ENCODE assay signal across 1 cellular context in genomic region chr10:72691470-72692056, GRCh38.
TF ChIP-seq lines count a peak whose summit lies in the region.

No MANE protein-coding gene starts in this region.

TF ChIP-seq in K562, 482 proteins besides CTCF, POLR2A, EP300 and RAD21 (continued from another document and continues in another):
- TF ChIP-seq ZBTB5 (IDR thresholded peaks at IDR 0.05), result no peak
- no peak for TF ChIP-seq E4F1 (CRISPR knock-in tag; IDR thresholded peaks at IDR 0.05; ENCODE audit: borderline replicate concordance)
- no peak; the same call in 1 of the 2 replicates for TF ChIP-seq HMGXB4 (CRISPR knock-in tag; IDR thresholded peaks at IDR 0.05)
- no peak for TF ChIP-seq ZNF449 (CRISPR knock-in tag; IDR thresholded peaks at IDR 0.05)
- TF ChIP-seq PBX2 (CRISPR knock-in tag; IDR thresholded peaks at IDR 0.05; ENCODE audit: low read depth), result no peak
- no peak; the same call in 1 of the 2 replicates for TF ChIP-seq PBX2 (tag; conservative IDR thresholded peaks at IDR 0.05; ENCODE audit: low read depth)
- TF ChIP-seq CBFB (CRISPR knock-in tag; IDR thresholded peaks at IDR 0.05), result no peak
- no peak for TF ChIP-seq SRSF9 (IDR thresholded peaks at IDR 0.05; ENCODE audit: borderline replicate concordance, low read depth, low read length)
- no peak for TF ChIP-seq ZNF79 (CRISPR knock-in tag; IDR thresholded peaks at IDR 0.05; ENCODE audit: low read depth)
- no peak for TF ChIP-seq RAD51 (IDR thresholded peaks at IDR 0.05; ENCODE audit: borderline replicate concordance, low read depth)
- no peak for TF ChIP-seq ZNF444 (CRISPR knock-in tag; IDR thresholded peaks at IDR 0.05)
- no peak for TF ChIP-seq CUX1 (CRISPR knock-in tag; IDR thresholded peaks at IDR 0.05)
- TF ChIP-seq ZNF253 (CRISPR knock-in tag; conservative IDR thresholded peaks at IDR 0.05), result no peak
- TF ChIP-seq ZFP1 (CRISPR knock-in tag; IDR thresholded peaks at IDR 0.05), result no peak
- no peak; the same call in 1 of the 2 replicates for TF ChIP-seq NCOA6 (IDR thresholded peaks at IDR 0.05)
- no peak for TF ChIP-seq ZNF512 (tag; IDR thresholded peaks at IDR 0.05)
- TF ChIP-seq IRF9 (tag; IDR thresholded peaks at IDR 0.05), result no peak
- no peak for TF ChIP-seq ZBED1 (IDR thresholded peaks at IDR 0.05)
- TF ChIP-seq CREB3L1 (IDR thresholded peaks at IDR 0.05; ENCODE audit: borderline replicate concordance, low read depth), result no peak; the same call in 1 of the 2 replicates
- no peak for TF ChIP-seq ZNF408 (CRISPR knock-in tag; IDR thresholded peaks at IDR 0.05; ENCODE audit: low read depth)
- TF ChIP-seq ZNF655 (CRISPR knock-in tag; IDR thresholded peaks at IDR 0.05), result 0 out of 2 replicates have a peak, but pooled peaks have one; percentile 68
- no peak for TF ChIP-seq HNRNPL (IDR thresholded peaks at IDR 0.05; ENCODE audit: low read depth, low read length)
- TF ChIP-seq ZMIZ1 (IDR thresholded peaks at IDR 0.05; ENCODE audit: low read depth in 2 of 2, low read length in 2 of 2), result no peak
